Comparison of ENCODE assay signal across 14 cellular contexts in genomic region chr16:73329363-73330306, GRCh38.
A peak's percentile ranks its signal among the peaks of the same experiment; 100 is the strongest.
DNase-seq lines count a peak whose midpoint lies in the region; ATAC-seq, FAIRE-seq and TF ChIP-seq lines count a peak whose summit lies in the region.
"Had no signal": no experiment of that assay in that cellular context is flagged by ENCODE, and none has a peak within 500 bp of the region (broad histone marks: within the 10 kb centered on the region; RNA-seq: fewer than 3 reads in every experiment).

No MANE protein-coding gene starts in this region.

- ATAC-seq in HepG2 (peak; percentile 47), right lobe of liver (no peak), HG02678 (IDR thresholded peaks at IDR 0.05; ENCODE audit: unreplicated experiment) (no peak)

- no peaks in the 10 kb centered on the region for H4K20me1 ChIP-seq in HepG2 (ENCODE audit: insufficient read depth, low read length)

- in situ Hi-C loops in HepG2 (cut with HindIII; ENCODE audit: extremely low pct_ligation_motif_present, low pct_unique_long_range_greater_than_20kb), result no loop called here
- in situ Hi-C loops in GM13977 (cut with MboI; ENCODE audit: low pct_unique_long_range_greater_than_20kb, low sequenced_read_pairs, unreplicated experiment), result no loop called here

- intact Hi-C loops in HepG2 (cut with micrococcal nuclease; ENCODE audit: unreplicated experiment), result no loop called here
- intact Hi-C loops in right lobe of liver (cut with DNase I), result no loop called here

- TF ChIP-seq CTCF in HepG2 (CRISPR knock-in tag; IDR thresholded peaks at IDR 0.05), result no peak
- no peak for TF ChIP-seq CTCF in right lobe of liver (IDR thresholded peaks at IDR 0.05)
- TF ChIP-seq CTCF in type B pancreatic cell (conservative IDR thresholded peaks at IDR 0.05), result peak; percentile 43
- TF ChIP-seq CTCF in GM13977 (IDR thresholded peaks at IDR 0.05; ENCODE audit: extremely low read depth, insufficient read depth, missing control alignments), result no peak

- H3K9me3 ChIP-seq in HepG2 (ENCODE audit: low read length) (no peaks in the 10 kb centered on the region), right lobe of liver (no peaks in the 10 kb centered on the region)

- H3K9ac ChIP-seq in HepG2 (ENCODE audit: insufficient read depth, low read depth, low read length), result no peak overlapping the region

- no peaks in the 10 kb centered on the region for H3K27me3 Mint-ChIP-seq in type B pancreatic cell

- H3K27me3 ChIP-seq in HepG2 (ENCODE audit: control insufficient read depth in 1 of 2, insufficient read depth in 2 of 2, low read length in 2 of 2) (peaks cover 2 to 13% of the 10 kb centered on the region in 2 experiments; a peak in 4 of 5 replicates), right lobe of liver (no peaks in the 10 kb centered on the region), layer of hippocampus (ENCODE audit: control insufficient read depth, insufficient read depth, low read length) (no peaks in the 10 kb centered on the region)

- H3K36me3 ChIP-seq in HepG2 (replicated peaks in 1 of 2; ENCODE audit: control insufficient read depth in 1 of 2, insufficient read depth in 2 of 2, low read length in 2 of 2) (no peaks in the 10 kb centered on the region), right lobe of liver (no peaks in the 10 kb centered on the region)

- CTCF ChIA-PET in HepG2 (lab: Yijun Ruan, JAX; ENCODE audit: low intra/inter-chr PET ratio, low total read pairs), result no interaction called here

- TF ChIP-seq EP300 in HepG2 (IDR thresholded peaks at IDR 0.05; ENCODE audit: low read depth in 2 of 2, low read length in 2 of 2) (no peak), HepG2 (CRISPR knock-in tag; IDR thresholded peaks at IDR 0.05; ENCODE audit: borderline replicate concordance) (no peak)

- TF ChIP-seq RAD21 in HepG2 (CRISPR knock-in tag; IDR thresholded peaks at IDR 0.05), result no peak

- 43% methylated on average over 15 of the region's 15 CpGs for WGBS in HepG2 (ENCODE audit: low lambda C conversion rate)
- 76% methylated on average over 15 of the region's 15 CpGs for WGBS in right lobe of liver (ENCODE audit: insufficient coverage, low coverage, low lambda C conversion rate, missing lambda C conversion rate)

- H3K27ac ChIP-seq in HepG2 (ENCODE audit: extremely low read length, insufficient read depth, low read length) (no peak overlapping the region), right lobe of liver (no peak overlapping the region), layer of hippocampus (ENCODE audit: low read depth, low read length) (peak overlapping the region; percentile 58)

- DNase-seq in HepG2 (ENCODE audit: low spot score) (peak; percentile 8), right lobe of liver (no peak), astrocyte of the hippocampus (ENCODE audit: low read depth, low spot score) (peak; percentile 61), type B pancreatic cell (ENCODE audit: extremely low spot score, unreplicated experiment) (no peak), GM13977 (ENCODE audit: low spot score) (no peak), glomerular visceral epithelial cell (ENCODE audit: extremely low spot score) (no peak)
- DNase-seq: ACHN; activated naive CD4-positive, alpha-beta T cell treated with Interleukin-2 at 50 U/mL for 16 hours; NCI-H1436; OCI-M1 had no signal

- H3K4me1 Mint-ChIP-seq in type B pancreatic cell (ENCODE audit: unreplicated experiment), result no peaks in the 10 kb centered on the region

- no TSS peak for BruUV-seq in HepG2 (replicated peaks; lab: Mats Ljungman, UMichigan)

- no peaks in the 10 kb centered on the region for H3K79me2 ChIP-seq in HepG2 (ENCODE audit: insufficient read depth, low read length)

- H3K36me3 Mint-ChIP-seq in type B pancreatic cell, result no peaks in the 10 kb centered on the region

- H3K4me3 ChIP-seq in HepG2 (replicated peaks in 1 of 3; ENCODE audit: insufficient read depth in 1 of 3, low read depth in 2 of 3, low read length in 3 of 3) (no peak overlapping the region), right lobe of liver (no peak overlapping the region)

- H3K4me2 ChIP-seq in HepG2 (ENCODE audit: low read depth, low read length), result no peak overlapping the region

- FAIRE-seq in HepG2 (lab: Jason Lieb, UNC), result no peak
- FAIRE-seq: colon had no signal

- POLR2A ChIA-PET in HepG2 (lab: Yijun Ruan, JAX), result no interaction called here

- no peak for TF ChIP-seq POLR2A in HepG2 (IDR thresholded peaks at IDR 0.05; ENCODE audit: insufficient read depth in 1 of 2, low read depth in 2 of 2, low read length in 2 of 2)
- TF ChIP-seq POLR2A in right lobe of liver (IDR thresholded peaks at IDR 0.05), result no peak

- H3K4me1 ChIP-seq in HepG2 (ENCODE audit: insufficient read depth, low read length) (peaks cover 10% of the 10 kb centered on the region), right lobe of liver (no peaks in the 10 kb centered on the region)

- H3K4me3 Mint-ChIP-seq in type B pancreatic cell, result no peak overlapping the region
- H3K4me3 Mint-ChIP-seq: T-helper 1 cell treated with Interleukin-12 subunit alpha and Interleukin-12 subunit beta and Interleukin-4 antibody, amounts not matched to agents 30 μg/mL and 1 μg/mL, for 36 hours had no signal

- H3K9me3 Mint-ChIP-seq in type B pancreatic cell, result no peaks in the 10 kb centered on the region
- H3K9me3 Mint-ChIP-seq: T-helper 1 cell treated with Interleukin-12 subunit alpha and Interleukin-12 subunit beta and Interleukin-4 antibody, amounts not matched to agents 30 μg/mL and 1 μg/mL, for 36 hours had no signal

- no peak overlapping the region for H3K27ac Mint-ChIP-seq in type B pancreatic cell
- H3K27ac Mint-ChIP-seq: T-helper 1 cell treated with Interleukin-12 subunit alpha and Interleukin-12 subunit beta and Interleukin-4 antibody, amounts not matched to agents 30 μg/mL and 1 μg/mL, for 36 hours had no signal

- H2AFZ ChIP-seq in HepG2 (ENCODE audit: low read length), result no peak overlapping the region

TF ChIP-seq in HepG2, 621 proteins besides CTCF, POLR2A, EP300 and RAD21:
- TF ChIP-seq MAZ (IDR thresholded peaks at IDR 0.05; ENCODE audit: borderline replicate concordance, low read depth, low read length) (no peak), MAZ (CRISPR knock-in tag; IDR thresholded peaks at IDR 0.05; ENCODE audit: low read depth) (no peak), STAG1 (CRISPR knock-in tag; IDR thresholded peaks at IDR 0.05) (peak; percentile 22; the same call in 1 of the 2 replicates)

Comparison
In these comparisons a context has a peak if more than half of its experiments do, and no peak if none do; other contexts are left out.
1. DNase-seq: peak in HepG2 (single experiment) and astrocyte of the hippocampus (single experiment); none in right lobe of liver (0 of 3), type B pancreatic cell (single experiment), GM13977 (single experiment) and glomerular visceral epithelial cell (single experiment).